ENCODE assay signal across 21 cellular contexts in genomic region chr15:78272326-78272725, GRCh38. TPM values are rescaled to one million over a fixed set of nuclear protein-coding genes. Genes with fewer than 3 reads are reported as not detected.
"Had no signal": no experiment of that assay in that cellular context is flagged by ENCODE, and none has a peak within 500 bp of the region (broad histone marks: within the 10 kb centered on the region; RNA-seq: fewer than 3 reads in every experiment).

No MANE protein-coding gene starts in this region.

- DNase-seq: effector memory CD8-positive, alpha-beta T cell; esophagus squamous epithelium; foreskin fibroblast; glutamatergic neuron; immature natural killer cell; left cardiac atrium; left ventricle myocardium inferior; lower lobe of right lung; midbrain; naive B cell; occipital lobe; pancreas; sigmoid colon; small intestine; stimulated activated CD4-positive, alpha-beta T cell treated with anti-CD3 and anti-CD28 coated beads, Interleukin-2, amount 100 ng/mL, for 48 hours; stimulated activated naive CD8-positive, alpha-beta T cell treated with anti-CD3 and anti-CD28 coated beads, Interleukin-15, Interleukin-2, amounts not matched to agents 100 U/mL and 50 U/mL, for 24 hours; thyroid gland had no signal

- H3K36me3 ChIP-seq: thyroid gland had no signal

- H3K27ac ChIP-seq: epithelial cell of prostate, esophagus squamous epithelium, gastroesophageal sphincter, left ventricle myocardium inferior, lower lobe of right lung, pancreas, sigmoid colon, suprapubic skin, thyroid gland had no signal

- ATAC-seq: effector memory CD8-positive, alpha-beta T cell; gastroesophageal sphincter; lower lobe of right lung; pancreas; stimulated activated naive CD8-positive, alpha-beta T cell treated with anti-CD3 and anti-CD28 coated beads, Interleukin-15, Interleukin-2, amounts not matched to agents 100 U/mL and 50 U/mL, for 24 hours had no signal

- H3K27me3 ChIP-seq: esophagus squamous epithelium, gastroesophageal sphincter, pancreas, sigmoid colon, suprapubic skin, thyroid gland had no signal

- H3K9me3 ChIP-seq: esophagus squamous epithelium, gastroesophageal sphincter, left ventricle myocardium inferior, lower lobe of right lung, pancreas, sigmoid colon, suprapubic skin, thyroid gland had no signal

- H3K4me3 ChIP-seq: esophagus squamous epithelium, gastroesophageal sphincter, left ventricle myocardium inferior, lower lobe of right lung, pancreas, sigmoid colon, suprapubic skin, thyroid gland had no signal

- H3K4me1 ChIP-seq: lower lobe of right lung, pancreas, suprapubic skin had no signal

RNA-seq across cellular contexts. Expression of gene ACSBG1, which starts 38.0 kb away (rescaled TPM):
- total RNA-seq: progenitor cell of endocrine pancreas, thyroid gland had no signal
